In the genomic region with DNA sequence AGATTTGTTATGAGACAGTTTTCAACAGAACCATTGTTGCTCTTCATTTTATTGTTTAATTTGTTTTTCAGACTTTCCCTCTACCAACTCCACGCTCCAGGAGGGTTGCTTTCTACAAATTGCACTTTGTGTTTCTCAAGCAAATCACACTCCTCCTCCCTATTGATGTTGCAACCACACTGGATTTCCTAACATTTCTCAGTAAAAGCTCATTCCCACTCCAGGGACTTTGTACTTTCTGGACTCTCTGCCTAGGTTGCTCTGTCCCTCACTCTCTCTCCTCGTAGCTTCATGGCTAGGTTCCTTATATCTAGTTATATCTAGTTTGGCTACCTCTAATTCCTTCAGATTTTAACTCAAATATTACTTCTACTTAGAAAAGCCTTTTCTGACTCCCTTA, we compare ENCODE assay signal across 1 cellular context.
A peak's percentile ranks its signal among the peaks of the same experiment; 100 is the strongest.
TF ChIP-seq lines count a peak whose summit lies in the region.

No MANE protein-coding gene starts in this region.

TF ChIP-seq in HepG2, 621 proteins besides CTCF, POLR2A, EP300 and RAD21 (continued from another document):
- TF ChIP-seq, protein P1, sequence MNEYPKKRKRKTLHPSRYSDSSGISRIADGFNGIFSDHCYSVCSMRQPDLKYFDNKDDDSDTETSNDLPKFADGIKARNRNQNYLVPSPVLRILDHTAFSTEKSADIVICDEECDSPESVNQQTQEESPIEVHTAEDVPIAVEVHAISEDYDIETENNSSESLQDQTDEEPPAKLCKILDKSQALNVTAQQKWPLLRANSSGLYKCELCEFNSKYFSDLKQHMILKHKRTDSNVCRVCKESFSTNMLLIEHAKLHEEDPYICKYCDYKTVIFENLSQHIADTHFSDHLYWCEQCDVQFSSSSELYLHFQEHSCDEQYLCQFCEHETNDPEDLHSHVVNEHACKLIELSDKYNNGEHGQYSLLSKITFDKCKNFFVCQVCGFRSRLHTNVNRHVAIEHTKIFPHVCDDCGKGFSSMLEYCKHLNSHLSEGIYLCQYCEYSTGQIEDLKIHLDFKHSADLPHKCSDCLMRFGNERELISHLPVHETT (CRISPR knock-in tag; conservative IDR thresholded peaks at IDR 0.05) = no peak
- TF ChIP-seq, protein P2, sequence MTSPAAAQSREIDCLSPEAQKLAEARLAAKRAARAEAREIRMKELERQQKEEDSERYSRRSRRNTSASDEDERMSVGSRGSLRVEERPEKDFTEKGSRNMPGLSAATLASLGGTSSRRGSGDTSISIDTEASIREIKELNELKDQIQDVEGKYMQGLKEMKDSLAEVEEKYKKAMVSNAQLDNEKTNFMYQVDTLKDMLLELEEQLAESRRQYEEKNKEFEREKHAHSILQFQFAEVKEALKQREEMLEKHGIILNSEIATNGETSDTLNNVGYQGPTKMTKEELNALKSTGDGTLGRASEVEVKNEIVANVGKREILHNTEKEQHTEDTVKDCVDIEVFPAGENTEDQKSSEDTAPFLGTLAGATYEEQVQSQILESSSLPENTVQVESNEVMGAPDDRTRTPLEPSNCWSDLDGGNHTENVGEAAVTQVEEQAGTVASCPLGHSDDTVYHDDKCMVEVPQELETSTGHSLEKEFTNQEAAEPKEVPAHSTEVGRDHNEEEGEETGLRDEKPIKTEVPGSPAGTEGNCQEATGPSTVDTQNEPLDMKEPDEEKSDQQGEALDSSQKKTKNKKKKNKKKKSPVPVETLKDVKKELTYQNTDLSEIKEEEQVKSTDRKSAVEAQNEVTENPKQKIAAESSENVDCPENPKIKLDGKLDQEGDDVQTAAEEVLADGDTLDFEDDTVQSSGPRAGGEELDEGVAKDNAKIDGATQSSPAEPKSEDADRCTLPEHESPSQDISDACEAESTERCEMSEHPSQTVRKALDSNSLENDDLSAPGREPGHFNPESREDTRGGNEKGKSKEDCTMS (CRISPR knock-in tag; conservative IDR thresholded peaks at IDR 0.05) = no peak
- TF ChIP-seq SP4 (CRISPR knock-in tag; IDR thresholded peaks at IDR 0.05) = no peak
- TF ChIP-seq SOX5 (CRISPR knock-in tag; IDR thresholded peaks at IDR 0.05; ENCODE audit: borderline replicate concordance) = peak; percentile 87
- peak; percentile 98 for TF ChIP-seq ZNF644 (CRISPR knock-in tag; IDR thresholded peaks at IDR 0.05; ENCODE audit: low read depth)
- TF ChIP-seq XBP1 (CRISPR knock-in tag; IDR thresholded peaks at IDR 0.05) = no peak
- 0 out of 2 replicates have a peak, but pooled peaks have one; percentile 28 for TF ChIP-seq JUND (CRISPR knock-in tag; IDR thresholded peaks at IDR 0.05)
- TF ChIP-seq SAP130 (CRISPR knock-in tag; IDR thresholded peaks at IDR 0.05; ENCODE audit: low read depth) = peak; percentile 41; the same call in 1 of the 2 replicates
- no peak for TF ChIP-seq ZNF101 (CRISPR knock-in tag; IDR thresholded peaks at IDR 0.05; ENCODE audit: borderline replicate concordance, low read depth)
- TF ChIP-seq, protein P3, sequence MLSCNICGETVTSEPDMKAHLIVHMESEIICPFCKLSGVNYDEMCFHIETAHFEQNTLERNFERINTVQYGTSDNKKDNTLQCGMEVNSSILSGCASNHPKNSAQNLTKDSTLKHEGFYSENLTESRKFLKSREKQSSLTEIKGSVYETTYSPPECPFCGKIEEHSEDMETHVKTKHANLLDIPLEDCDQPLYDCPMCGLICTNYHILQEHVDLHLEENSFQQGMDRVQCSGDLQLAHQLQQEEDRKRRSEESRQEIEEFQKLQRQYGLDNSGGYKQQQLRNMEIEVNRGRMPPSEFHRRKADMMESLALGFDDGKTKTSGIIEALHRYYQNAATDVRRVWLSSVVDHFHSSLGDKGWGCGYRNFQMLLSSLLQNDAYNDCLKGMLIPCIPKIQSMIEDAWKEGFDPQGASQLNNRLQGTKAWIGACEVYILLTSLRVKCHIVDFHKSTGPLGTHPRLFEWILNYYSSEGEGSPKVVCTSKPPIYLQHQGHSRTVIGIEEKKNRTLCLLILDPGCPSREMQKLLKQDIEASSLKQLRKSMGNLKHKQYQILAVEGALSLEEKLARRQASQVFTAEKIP (CRISPR knock-in tag; IDR thresholded peaks at IDR 0.05; ENCODE audit: borderline replicate concordance) = no peak
- no peak for TF ChIP-seq PLRG1 (conservative IDR thresholded peaks at IDR 0.05)
- no peak for TF ChIP-seq ZNF720 (CRISPR knock-in tag; IDR thresholded peaks at IDR 0.05)
- TF ChIP-seq SRY (CRISPR knock-in tag; IDR thresholded peaks at IDR 0.05) = no peak
- no peak for TF ChIP-seq MED8 (CRISPR knock-in tag; IDR thresholded peaks at IDR 0.05; ENCODE audit: insufficient replicate concordance)
- TF ChIP-seq ZNF30 (CRISPR knock-in tag; IDR thresholded peaks at IDR 0.05) = no peak
